In the genomic region with DNA sequence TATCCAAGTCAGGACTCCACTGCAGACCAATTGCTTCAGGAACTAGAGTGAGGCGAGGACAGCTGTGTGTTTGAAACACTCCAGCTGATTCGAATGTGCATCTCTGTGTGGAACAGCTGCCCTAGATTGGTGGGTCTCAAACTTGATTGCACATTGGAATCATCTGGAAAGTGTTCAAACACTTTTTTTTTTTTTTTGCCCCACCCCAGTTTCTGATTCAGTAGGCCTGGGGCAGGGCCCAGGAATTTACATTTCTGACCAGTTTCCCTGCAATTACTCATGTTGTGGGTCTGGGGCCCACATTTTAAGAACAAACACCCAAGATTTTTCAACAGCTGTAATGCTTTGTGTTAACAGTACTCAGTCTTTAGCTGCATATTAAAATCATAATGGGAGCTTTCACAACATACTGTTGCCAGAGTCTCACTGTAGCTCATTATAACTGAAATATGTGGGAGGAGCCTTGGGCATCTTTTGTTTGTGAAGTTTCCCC, we compare ENCODE assay signal across 19 cellular contexts.
DNase-seq lines count a peak whose midpoint lies in the region; ATAC-seq and TF ChIP-seq lines count a peak whose summit lies in the region.
"Had no signal": no experiment of that assay in that cellular context is flagged by ENCODE, and none has a peak within 500 bp of the region (broad histone marks: within the 10 kb centered on the region; RNA-seq: fewer than 3 reads in every experiment).

No MANE protein-coding gene starts in this region.

- H3K27me3 ChIP-seq in left ventricle myocardium inferior (ENCODE audit: low read depth) (no peaks in the 10 kb centered on the region), upper lobe of left lung (no peaks in the 10 kb centered on the region), A673 (replicated peaks; ENCODE audit: insufficient read depth, low read depth, low read length, poor library complexity) (no peaks in the 10 kb centered on the region), sigmoid colon (no peaks in the 10 kb centered on the region)
- H3K27me3 ChIP-seq: stomach had no signal

- no peak overlapping the region for H3K27ac ChIP-seq in left ventricle myocardium inferior (replicated peaks)
- no peak overlapping the region for H3K27ac ChIP-seq in upper lobe of left lung
- no peak overlapping the region for H3K27ac ChIP-seq in A673 (ENCODE audit: low read depth, low read length, poor library complexity, severe bottlenecking)
- no peak overlapping the region for H3K27ac ChIP-seq in sigmoid colon
- H3K27ac ChIP-seq: prostate gland had no signal

- H3K36me3 ChIP-seq in left ventricle myocardium inferior (no peaks in the 10 kb centered on the region), upper lobe of left lung (no peaks in the 10 kb centered on the region), A673 (ENCODE audit: insufficient read depth, low read length, poor library complexity, severe bottlenecking) (no peaks in the 10 kb centered on the region), sigmoid colon (no peaks in the 10 kb centered on the region)
- H3K36me3 ChIP-seq: prostate gland, stomach had no signal

- CTCF ChIA-PET in A673 (lab: Charles Lee) = no interaction called here

- H3K4me3 ChIP-seq in left ventricle myocardium inferior (no peak overlapping the region), fibroblast of the aortic adventitia (ENCODE audit: low read depth, low read length) (no peak overlapping the region), upper lobe of left lung (no peak overlapping the region), A673 (ENCODE audit: low read depth, low read length, poor library complexity, severe bottlenecking) (no peak overlapping the region), sigmoid colon (no peak overlapping the region)
- H3K4me3 ChIP-seq: prostate gland, stomach had no signal

- TF ChIP-seq EP300 in upper lobe of left lung (IDR thresholded peaks at IDR 0.05) (no peak), sigmoid colon (IDR thresholded peaks at IDR 0.05) (no peak)

- peak; percentile 15 for ATAC-seq in Right ventricle myocardium superior (ENCODE audit: poor library complexity)
- ATAC-seq in upper lobe of left lung (ENCODE audit: low FRiP score in 2 of 2) = peak; percentile 50 to 54

- intact Hi-C loops in Right ventricle myocardium superior (cut with DNase I) = no loop called here
- intact Hi-C loops in left ventricle myocardium inferior (cut with micrococcal nuclease) = no loop called here
- intact Hi-C loops in A673 (cut with micrococcal nuclease; ENCODE audit: unreplicated experiment) = no loop called here
- intact Hi-C loops in sigmoid colon (cut with DNase I) = no loop called here

- WGBS in upper lobe of left lung, 2 donors = 76 to 97% methylated on average over 2 of the region's 2 CpGs
- 51 to 81% methylated on average over 2 of the region's 2 CpGs for WGBS in sigmoid colon, 2 donors

- DNase-seq in Right ventricle myocardium superior (no peak), left ventricle myocardium inferior (no peak), RPMI7951 (ENCODE audit: low read depth) (peak; percentile 56), fibroblast of the aortic adventitia (ENCODE audit: low read depth) (peak; percentile 50), upper lobe of left lung (no peak), A673 (ENCODE audit: low spot score) (no peak), sigmoid colon (no peak), SW 1271 (lab: John Stamatoyannopoulos, UW) (no peak)
- DNase-seq: activated CD4-positive, alpha-beta T cell treated with anti-CD3 and anti-CD28 coated beads for 4 hours; caudate nucleus; COR-L47; effector CD8-positive, alpha-beta T cell; GDM1; H9; naive B cell; NCI-H187 treated with DMSO at 0.1 percent for 48 hours; NCI-H510A; stomach had no signal

- TF ChIP-seq CTCF in left ventricle myocardium inferior (IDR thresholded peaks at IDR 0.05; ENCODE audit: borderline replicate concordance) (no peak), fibroblast of the aortic adventitia (IDR thresholded peaks at IDR 0.05; ENCODE audit: insufficient read depth, low read length) (no peak), upper lobe of left lung (IDR thresholded peaks at IDR 0.05) (no peak), A673 (conservative IDR thresholded peaks at IDR 0.05; ENCODE audit: low read depth, low read length) (no peak), sigmoid colon (IDR thresholded peaks at IDR 0.05) (no peak)

- TF ChIP-seq POLR2A in upper lobe of left lung (IDR thresholded peaks at IDR 0.05) = no peak
- no peak for TF ChIP-seq POLR2A in sigmoid colon (IDR thresholded peaks at IDR 0.05)

- POLR2A ChIA-PET in A673 (lab: Charles Lee; ENCODE audit: low non-redundant PET) = no interaction called here

- no TSS peak for BruUV-seq in A673 (replicated peaks; lab: Mats Ljungman, UMichigan)

- H3K4me1 ChIP-seq in left ventricle myocardium inferior (peaks cover 7% of the 10 kb centered on the region), upper lobe of left lung (no peaks in the 10 kb centered on the region), A673 (ENCODE audit: insufficient read depth, low read length, poor library complexity, severe bottlenecking) (no peaks in the 10 kb centered on the region), sigmoid colon (peaks cover 0 to 13% (median 9%) of the 10 kb centered on the region in 4 donors)
- H3K4me1 ChIP-seq: prostate gland had no signal

- H3K9me3 ChIP-seq in left ventricle myocardium inferior (replicated peaks) = no peaks in the 10 kb centered on the region
- H3K9me3 ChIP-seq in upper lobe of left lung = no peaks in the 10 kb centered on the region
- no peaks in the 10 kb centered on the region for H3K9me3 ChIP-seq in A673 (ENCODE audit: low read depth, low read length, poor library complexity, severe bottlenecking)
- no peaks in the 10 kb centered on the region for H3K9me3 ChIP-seq in sigmoid colon
- H3K9me3 ChIP-seq: prostate gland, stomach had no signal

Comparison
In these comparisons a context has a peak if more than half of its experiments do, and no peak if none do; other contexts are left out.
1. DNase-seq: peak in RPMI7951 (single experiment) and fibroblast of the aortic adventitia (single experiment); none in Right ventricle myocardium superior (single experiment), left ventricle myocardium inferior (single experiment), upper lobe of left lung (0 of 2), A673 (single experiment), sigmoid colon (single experiment) and SW 1271 (0 of 2).